8 cellular contexts compared by ENCODE assay signal in genomic region chr1:227886993-227887696, GRCh38.
DNase-seq lines count a peak whose midpoint lies in the region; ATAC-seq, FAIRE-seq and TF ChIP-seq lines count a peak whose summit lies in the region.

No MANE protein-coding gene starts in this region.

- H3K9me3 Mint-ChIP-seq in stimulated activated memory B cell treated with anti-CD40 and anti-IgM and Interleukin-4, amounts not matched to agents 10 μg/mL and 1 μg/mL and 100 μg/mL, for 72 hours: no peaks in the 10 kb centered on the region

- intact Hi-C loops in body of pancreas (cut with DNase I): no loop called here

- WGBS in body of pancreas, 2 donors: 7 to 15% methylated on average over 15 to 28 of the region's 30 CpGs

- no peak overlapping the region for H3K9ac ChIP-seq in keratinocyte (ENCODE audit: control insufficient read depth, extremely low read depth, insufficient read depth, low read length)

- peaks cover 9% of the 10 kb centered on the region for H3K4me1 Mint-ChIP-seq in stimulated activated memory B cell treated with anti-CD40 and anti-IgM and Interleukin-4, amounts not matched to agents 10 μg/mL and 1 μg/mL and 100 μg/mL, for 72 hours

- peaks cover 10% of the 10 kb centered on the region for H3K27me3 Mint-ChIP-seq in stimulated activated memory B cell treated with anti-CD40 and anti-IgM and Interleukin-4, amounts not matched to agents 10 μg/mL and 1 μg/mL and 100 μg/mL, for 72 hours

- DNase-seq in stimulated activated CD4-positive, alpha-beta T cell treated with anti-CD3 and anti-CD28 coated beads, Interleukin-15, amount 100 ng/mL, for 24 hours: peak; percentile 48
- no peak for DNase-seq in stimulated activated CD4-positive, alpha-beta T cell treated with anti-CD3 and anti-CD28 coated beads, Interleukin-1b, Interleukin-23, amount 100 ng/mL, for 48 hours
- DNase-seq in body of pancreas: peak; percentile 12 to 32 (median 28)
- DNase-seq in keratinocyte (ENCODE audit: low read depth, low spot score): no peak
- DNase-seq in erythroblast (lab: John Stamatoyannopoulos, UW): no peak

- H3K4me2 ChIP-seq in keratinocyte (ENCODE audit: control insufficient read depth, extremely low read depth, insufficient read depth, low read depth, low read length): peak overlapping the region; percentile 51

- H3K9me1 ChIP-seq in keratinocyte (ENCODE audit: control insufficient read depth, extremely low read depth, insufficient read depth, low read length): no peaks in the 10 kb centered on the region

- no peaks in the 10 kb centered on the region for H3K27me3 ChIP-seq in body of pancreas
- H3K27me3 ChIP-seq in keratinocyte (ENCODE audit: control insufficient read depth, extremely low read depth, insufficient read depth, low read length): no peaks in the 10 kb centered on the region

- H3K9me3 ChIP-seq in body of pancreas (no peaks in the 10 kb centered on the region), keratinocyte (ENCODE audit: control insufficient read depth, low read depth, low read length) (no peaks in the 10 kb centered on the region)

- H3K36me3 Mint-ChIP-seq in stimulated activated memory B cell treated with anti-CD40 and anti-IgM and Interleukin-4, amounts not matched to agents 10 μg/mL and 1 μg/mL and 100 μg/mL, for 72 hours: no peaks in the 10 kb centered on the region

- no peak overlapping the region for H3K4me3 ChIP-seq in body of pancreas
- no peak overlapping the region for H3K4me3 ChIP-seq in keratinocyte (ENCODE audit: control insufficient read depth in 2 of 3, extremely low read depth in 1 of 3, insufficient read depth in 2 of 3, low read depth in 1 of 3, low read length in 3 of 3)

- H3K4me1 ChIP-seq in body of pancreas (peaks cover 13% of the 10 kb centered on the region), keratinocyte (ENCODE audit: control insufficient read depth, extremely low read depth, insufficient read depth, low read length) (peaks cover 19% of the 10 kb centered on the region)

- TF ChIP-seq CTCF in body of pancreas (IDR thresholded peaks at IDR 0.05) (no peak), keratinocyte (optimal IDR thresholded peaks at IDR 0.05 in 1 of 3, IDR thresholded peaks at IDR 0.05 in 1 of 3, conservative IDR thresholded peaks at IDR 0.05 in 1 of 3; ENCODE audit: extremely low read depth in 1 of 3, insufficient read depth in 2 of 3, low read length in 3 of 3) (no peak)

- H3K79me2 ChIP-seq in keratinocyte (ENCODE audit: control insufficient read depth, insufficient read depth, low read length): no peaks in the 10 kb centered on the region

- FAIRE-seq in keratinocyte (lab: Jason Lieb, UNC): no peak

- no peaks in the 10 kb centered on the region for H4K20me1 ChIP-seq in keratinocyte (ENCODE audit: control insufficient read depth, extremely low read depth, insufficient read depth, low read length)

- H2AFZ ChIP-seq in keratinocyte (ENCODE audit: control insufficient read depth, low read length): peak overlapping the region; percentile 30

- H3K27ac ChIP-seq in body of pancreas (peak overlapping the region in 2 of 4 donors; percentile 28 to 47), keratinocyte (ENCODE audit: control insufficient read depth, insufficient read depth, low read length) (no peak overlapping the region)

- H3K36me3 ChIP-seq in body of pancreas (replicated peaks in 1 of 2; ENCODE audit: insufficient read depth in 1 of 2, low read depth in 2 of 2) (no peaks in the 10 kb centered on the region), keratinocyte (ENCODE audit: control insufficient read depth in 2 of 2, extremely low read depth in 1 of 2, insufficient read depth in 2 of 2, low read length in 2 of 2) (no peaks in the 10 kb centered on the region)

- ATAC-seq in body of pancreas: peak; percentile 31
- peak; percentile 9 for ATAC-seq in stimulated activated memory B cell treated with anti-CD40 and anti-IgM and Interleukin-4, amounts not matched to agents 10 μg/mL and 1 μg/mL and 100 μg/mL, for 72 hours
- no peak for ATAC-seq in GM21529 (IDR thresholded peaks at IDR 0.05; ENCODE audit: unreplicated experiment)
- ATAC-seq in GM19452 (IDR thresholded peaks at IDR 0.05; ENCODE audit: unreplicated experiment): no peak

- TF ChIP-seq POLR2A in body of pancreas (IDR thresholded peaks at IDR 0.05) (no peak), erythroblast (IDR thresholded peaks at IDR 0.05; ENCODE audit: low read length) (no peak)

- peak overlapping the region; percentile 77 for H3K4me3 Mint-ChIP-seq in stimulated activated memory B cell treated with anti-CD40 and anti-IgM and Interleukin-4, amounts not matched to agents 10 μg/mL and 1 μg/mL and 100 μg/mL, for 72 hours

- H3K27ac Mint-ChIP-seq in stimulated activated memory B cell treated with anti-CD40 and anti-IgM and Interleukin-4, amounts not matched to agents 10 μg/mL and 1 μg/mL and 100 μg/mL, for 72 hours: no peak overlapping the region

- dilution Hi-C loops in keratinocyte (cut with MboI; ENCODE audit: extremely low pct_ligation_motif_present, low sequenced_read_pairs): no loop called here

Comparison
In these comparisons a context has a peak if more than half of its experiments do, and no peak if none do; other contexts are left out.
1. DNase-seq: peak in stimulated activated CD4-positive, alpha-beta T cell treated with anti-CD3 and anti-CD28 coated beads, Interleukin-15, amount 100 ng/mL, for 24 hours (single experiment) and body of pancreas (4 of 4); none in stimulated activated CD4-positive, alpha-beta T cell treated with anti-CD3 and anti-CD28 coated beads, Interleukin-1b, Interleukin-23, amount 100 ng/mL, for 48 hours (single experiment), keratinocyte (single experiment) and erythroblast (0 of 2).
2. ATAC-seq: peak in body of pancreas (single experiment) and stimulated activated memory B cell treated with anti-CD40 and anti-IgM and Interleukin-4, amounts not matched to agents 10 μg/mL and 1 μg/mL and 100 μg/mL, for 72 hours (single experiment); none in GM21529 (single experiment) and GM19452 (single experiment).